ENCODE assay signal across 8 cellular contexts in genomic region chr2:111209045-111209514, GRCh38.
DNase-seq lines count a peak whose midpoint lies in the region; ATAC-seq, FAIRE-seq and TF ChIP-seq lines count a peak whose summit lies in the region.

No MANE protein-coding gene starts in this region.

- TF ChIP-seq CTCF in GM12864 (IDR thresholded peaks at IDR 0.05; ENCODE audit: low read depth, low read length, missing control alignments) = no peak
- TF ChIP-seq CTCF in PC-9 (conservative IDR thresholded peaks at IDR 0.05) = no peak
- no peak for TF ChIP-seq CTCF in D721Med (IDR thresholded peaks at IDR 0.05; ENCODE audit: insufficient read depth, missing control alignments)
- TF ChIP-seq CTCF in RWPE1 (conservative IDR thresholded peaks at IDR 0.05; ENCODE audit: low read depth) = no peak

- no peaks in the 10 kb centered on the region for H3F3A ChIP-seq in PC-9 (ENCODE audit: insufficient read depth, low read depth)

- H3K4me1 ChIP-seq in PC-9 (replicated peaks; ENCODE audit: insufficient read depth) = no peaks in the 10 kb centered on the region

- CTCF ChIA-PET in PC-9 (lab: Charles Lee) (no interaction called here), RWPE1 (lab: Yijun Ruan, JAX) (no interaction called here)

- no peak overlapping the region for H3K27ac Mint-ChIP-seq in central memory CD8-positive, alpha-beta T cell (ENCODE audit: low read depth)

- peaks cover 4% of the 10 kb centered on the region for H3K9me3 Mint-ChIP-seq in central memory CD8-positive, alpha-beta T cell

- no peak overlapping the region for H3K27ac ChIP-seq in PC-9
- no peak overlapping the region for H3K27ac ChIP-seq in RWPE1

- H3K36me3 ChIP-seq in PC-9 (ENCODE audit: low read depth) = no peaks in the 10 kb centered on the region; the same call in 1 of the 2 replicates

- FAIRE-seq in D721Med (lab: Jason Lieb, UNC) = no peak

- no peak overlapping the region for H3K4me3 Mint-ChIP-seq in central memory CD8-positive, alpha-beta T cell

- no peak overlapping the region for H3K4me2 ChIP-seq in PC-9

- POLR2A ChIA-PET in PC-9 (lab: Charles Lee; ENCODE audit: unreplicated experiment) (no interaction called here), RWPE1 (lab: Yijun Ruan, JAX; ENCODE audit: low non-redundant PET) (no interaction called here)

- DNase-seq in GM12864 (ENCODE audit: low read depth) = peak; percentile 85
- peak; percentile 73 for DNase-seq in HT1080 (ENCODE audit: low read depth)
- no peak for DNase-seq in central memory CD8-positive, alpha-beta T cell (ENCODE audit: low spot score in 2 of 2)
- DNase-seq in PC-9 = no peak
- DNase-seq in SHP77 treated with DMSO at 0.1 percent for 48 hours (lab: John Stamatoyannopoulos, UW) = no peak
- DNase-seq in D721Med (ENCODE audit: insufficient read length, low spot score) = no peak
- DNase-seq in RWPE1 (ENCODE audit: low spot score) = no peak

- no peaks in the 10 kb centered on the region for H3K36me3 Mint-ChIP-seq in central memory CD8-positive, alpha-beta T cell (ENCODE audit: insufficient read depth)

- no TSS peak for BruUV-seq in PC-9 (replicated peaks; lab: Mats Ljungman, UMichigan)

- H3K79me2 ChIP-seq in PC-9 (ENCODE audit: low read depth) = no peaks in the 10 kb centered on the region

- intact Hi-C loops in PC-9 (cut with micrococcal nuclease; ENCODE audit: unreplicated experiment) = no loop called here

- H3K27me3 ChIP-seq in PC-9 (ENCODE audit: insufficient read depth, low read depth) = no peaks in the 10 kb centered on the region

- H3K27me3 Mint-ChIP-seq in central memory CD8-positive, alpha-beta T cell = no peaks in the 10 kb centered on the region

- H3K4me3 ChIP-seq in GM12864 (ENCODE audit: low read depth, low read length) (no peak overlapping the region), PC-9 (no peak overlapping the region)

- H3K9me3 ChIP-seq in PC-9 (ENCODE audit: insufficient read depth, low read depth) = peaks cover 9% of the 10 kb centered on the region; the same call in 1 of the 2 replicates

- ATAC-seq in GM21526 (IDR thresholded peaks at IDR 0.05; ENCODE audit: low FRiP score, unreplicated experiment) = peak; percentile 79
- ATAC-seq in central memory CD8-positive, alpha-beta T cell (replicated peaks; ENCODE audit: extremely low read depth, poor library complexity, severe bottlenecking) = peak; percentile 40

- H3K4me1 Mint-ChIP-seq in central memory CD8-positive, alpha-beta T cell = no peaks in the 10 kb centered on the region

- no peaks in the 10 kb centered on the region for H4K20me1 ChIP-seq in PC-9 (ENCODE audit: insufficient read depth)

- H3K9me2 ChIP-seq in PC-9 (ENCODE audit: insufficient read depth) = 0 out of 2 replicates have a peak, but pooled peaks cover 7% of the 10 kb centered on the region

- H2AFZ ChIP-seq in PC-9 = no peak overlapping the region

Comparison
In these comparisons a context has a peak if more than half of its experiments do, and no peak if none do; other contexts are left out.
1. DNase-seq: peak in GM12864 (single experiment) and HT1080 (single experiment); none in central memory CD8-positive, alpha-beta T cell (0 of 2), PC-9 (0 of 2), SHP77 treated with DMSO at 0.1 percent for 48 hours (single experiment), D721Med (single experiment) and RWPE1 (single experiment).